In genomic region chr4:77903186-77903585, GRCh38 we compare ENCODE assay signal across 26 cellular contexts.
"Had no signal": no experiment of that assay in that cellular context is flagged by ENCODE, and none has a peak within 500 bp of the region (broad histone marks: within the 10 kb centered on the region; RNA-seq: fewer than 3 reads in every experiment).

No MANE protein-coding gene starts in this region.

- H3K27ac Mint-ChIP-seq: dendritic cell treated with granulocyte-macrophage colony-stimulating factor and Interleukin-4, amounts not matched to agents 40 ng/mL and 50 ng/mL, for 4 days; endodermal cell; immature natural killer cell; naive thymus-derived CD8-positive, alpha-beta T cell; nephron progenitor cell; stimulated activated effector memory CD8-positive, alpha-beta T cell treated with anti-CD3 and anti-CD28 coated beads, Interleukin-12 subunit alpha, Interleukin-12 subunit beta, amount 100 ng/mL, for 72 hours had no signal

- H3K9me3 Mint-ChIP-seq: dendritic cell treated with granulocyte-macrophage colony-stimulating factor and Interleukin-4, amounts not matched to agents 40 ng/mL and 50 ng/mL, for 4 days; immature natural killer cell; naive thymus-derived CD8-positive, alpha-beta T cell; nephron progenitor cell; stimulated activated effector memory CD8-positive, alpha-beta T cell treated with anti-CD3 and anti-CD28 coated beads, Interleukin-12 subunit alpha, Interleukin-12 subunit beta, amount 100 ng/mL, for 72 hours had no signal

- H3K4me3 ChIP-seq: colonic mucosa, esophagus muscularis mucosa, left lung, prostate gland, right atrium auricular region, sigmoid colon, stomach, thyroid gland, upper lobe of left lung had no signal

- H3K4me3 Mint-ChIP-seq: dendritic cell treated with granulocyte-macrophage colony-stimulating factor and Interleukin-4, amounts not matched to agents 40 ng/mL and 50 ng/mL, for 4 days; endodermal cell; immature natural killer cell; naive thymus-derived CD8-positive, alpha-beta T cell; nephron progenitor cell; stimulated activated effector memory CD8-positive, alpha-beta T cell treated with anti-CD3 and anti-CD28 coated beads, Interleukin-12 subunit alpha, Interleukin-12 subunit beta, amount 100 ng/mL, for 72 hours had no signal

- H3K27me3 Mint-ChIP-seq: dendritic cell treated with granulocyte-macrophage colony-stimulating factor and Interleukin-4, amounts not matched to agents 40 ng/mL and 50 ng/mL, for 4 days; naive thymus-derived CD8-positive, alpha-beta T cell had no signal

- H3K4me1 Mint-ChIP-seq: nephron progenitor cell had no signal

- H3K27ac ChIP-seq: colonic mucosa, esophagus muscularis mucosa, left lung, prostate gland, right atrium auricular region, sigmoid colon, stomach, thyroid gland, upper lobe of left lung had no signal

- H3K27me3 ChIP-seq: colonic mucosa, esophagus muscularis mucosa, left lung, right atrium auricular region, sigmoid colon, stomach, thyroid gland, upper lobe of left lung had no signal

- H3K9me3 ChIP-seq: colonic mucosa, esophagus muscularis mucosa, left lung, prostate gland, right atrium auricular region, sigmoid colon, stomach, thyroid gland, upper lobe of left lung had no signal

- H3K36me3 ChIP-seq: colonic mucosa, prostate gland, thyroid gland had no signal

- ATAC-seq: left cardiac atrium; left lung; naive thymus-derived CD8-positive, alpha-beta T cell; stimulated activated effector memory CD8-positive, alpha-beta T cell treated with anti-CD3 and anti-CD28 coated beads, Interleukin-12 subunit alpha, Interleukin-12 subunit beta, amount 100 ng/mL, for 72 hours had no signal

- H3K4me1 ChIP-seq: colonic mucosa, esophagus muscularis mucosa, left lung, prostate gland, right atrium auricular region, sigmoid colon, thyroid gland had no signal

- FAIRE-seq: kidney, urothelium cell line had no signal

- DNase-seq: colonic mucosa; effector CD8-positive, alpha-beta T cell; endodermal cell; foreskin melanocyte; hypothalamus; immature natural killer cell; kidney; left cardiac atrium; left lung; mesendoderm; naive thymus-derived CD8-positive, alpha-beta T cell; nephron progenitor cell; nucleus accumbens; sigmoid colon; stimulated activated CD4-positive, alpha-beta T cell treated with anti-CD3 and anti-CD28 coated beads, Interleukin-2, amount 100 ng/mL, for 24 hours; stimulated activated CD4-positive, alpha-beta T cell treated with anti-CD3 and anti-CD28 coated beads, Interleukin-4, amount 100 ng/mL, for 24 hours; stimulated activated naive CD4-positive, alpha-beta T cell treated with Interleukin-2 at 50 U/mL for 16 hours; stomach; thyroid gland; upper lobe of left lung had no signal
